Comparison of ENCODE assay signal across 8 cellular contexts in the genomic region with DNA sequence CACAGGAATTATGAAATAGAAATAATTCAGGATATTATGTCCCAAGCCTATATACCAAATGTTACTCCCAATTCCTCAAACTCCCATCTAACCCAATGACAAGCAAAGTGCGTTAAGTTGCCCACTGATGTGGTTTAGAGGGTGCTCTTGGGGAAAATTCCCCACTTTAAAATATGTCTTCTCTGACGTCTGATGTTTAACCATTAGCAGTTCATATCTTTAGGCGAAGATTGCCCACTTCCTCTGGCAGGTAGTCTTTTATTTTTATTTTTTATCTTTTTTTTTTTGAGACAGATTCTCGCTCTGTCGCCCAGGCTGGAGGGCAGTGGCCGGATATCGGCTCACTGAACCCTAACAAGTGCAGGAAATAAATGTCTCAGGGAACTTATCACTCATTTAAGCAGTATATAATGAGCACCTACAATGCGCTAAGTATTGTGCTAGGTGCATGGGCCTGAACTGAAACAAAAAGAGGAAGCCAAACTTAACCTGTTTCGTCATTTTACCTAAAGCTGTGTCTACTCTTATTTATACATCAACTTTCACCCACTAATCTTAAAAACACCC. TPM values are rescaled to one million over a fixed set of nuclear protein-coding genes. Genes with fewer than 3 reads are reported as not detected.
DNase-seq lines count a peak whose midpoint lies in the region; ATAC-seq, FAIRE-seq and TF ChIP-seq lines count a peak whose summit lies in the region.

No MANE protein-coding gene starts in this region.

- H3K27ac Mint-ChIP-seq in T-helper 1 cell treated with Interleukin-12 subunit alpha and Interleukin-12 subunit beta and Interleukin-4 antibody, amounts not matched to agents 30 μg/mL and 1 μg/mL, for 36 hours = peak overlapping the region; percentile 99

- TF ChIP-seq POLR2A in GM12891 (IDR thresholded peaks at IDR 0.05; ENCODE audit: low read depth, low read length) = peak; percentile 48; the same call in 1 of the 2 replicates

- DNase-seq in GM12891 (ENCODE audit: insufficient read length, low spot score) (no peak), epithelial cell of prostate (ENCODE audit: low read depth, low spot score) (no peak), NCI-H2107 (lab: John Stamatoyannopoulos, UW) (no peak), NCI-H524 treated with DMSO at 0.1 percent for 48 hours (lab: John Stamatoyannopoulos, UW) (no peak)
- DNase-seq in stimulated activated naive CD4-positive, alpha-beta T cell (lab: John Stamatoyannopoulos, UW) = peak; percentile 32 to 89 (median 70)

- peaks cover 48% of the 10 kb centered on the region for H3K4me1 Mint-ChIP-seq in T-helper 1 cell treated with Interleukin-12 subunit alpha and Interleukin-12 subunit beta and Interleukin-4 antibody, amounts not matched to agents 30 μg/mL and 1 μg/mL, for 36 hours (ENCODE audit: low read depth)

- no peaks in the 10 kb centered on the region for H3K27me3 Mint-ChIP-seq in T-helper 1 cell treated with Interleukin-12 subunit alpha and Interleukin-12 subunit beta and Interleukin-4 antibody, amounts not matched to agents 30 μg/mL and 1 μg/mL, for 36 hours (ENCODE audit: low read depth)

- peaks cover 5% of the 10 kb centered on the region for H3K36me3 Mint-ChIP-seq in T-helper 1 cell treated with Interleukin-12 subunit alpha and Interleukin-12 subunit beta and Interleukin-4 antibody, amounts not matched to agents 30 μg/mL and 1 μg/mL, for 36 hours (ENCODE audit: low read depth)

- FAIRE-seq in GM12891 (lab: Jason Lieb, UNC) = peak; percentile 61

- no peaks in the 10 kb centered on the region for H3K9me3 Mint-ChIP-seq in T-helper 1 cell treated with Interleukin-12 subunit alpha and Interleukin-12 subunit beta and Interleukin-4 antibody, amounts not matched to agents 30 μg/mL and 1 μg/mL, for 36 hours

- H3K4me3 Mint-ChIP-seq in T-helper 1 cell treated with Interleukin-12 subunit alpha and Interleukin-12 subunit beta and Interleukin-4 antibody, amounts not matched to agents 30 μg/mL and 1 μg/mL, for 36 hours = peak overlapping the region; percentile 92

- ATAC-seq in HG02588 (IDR thresholded peaks at IDR 0.05; ENCODE audit: unreplicated experiment) = peak; percentile 22
- no peak for ATAC-seq in HG02870 (IDR thresholded peaks at IDR 0.05; ENCODE audit: unreplicated experiment)

- peak overlapping the region; percentile 68 for H3K27ac ChIP-seq in epithelial cell of prostate

TF ChIP-seq in GM12891, 5 proteins besides CTCF, POLR2A, EP300 and RAD21:
- TF ChIP-seq POLR2AphosphoS5 (IDR thresholded peaks at IDR 0.05; ENCODE audit: low read depth, low read length) (no peak; the same call in 1 of the 2 replicates), TAF1 (IDR thresholded peaks at IDR 0.05; ENCODE audit: low read depth, low read length) (no peak), POU2F2 (IDR thresholded peaks at IDR 0.05; ENCODE audit: low read depth, low read length) (no peak), SPI1 (IDR thresholded peaks at IDR 0.05; ENCODE audit: low read depth, low read length) (peak; percentile 93), PAX5 (IDR thresholded peaks at IDR 0.05; ENCODE audit: insufficient read depth, low read length, severe bottlenecking) (no peak)
TF ChIP-seq in GM12891: peak in this region for 1.

RNA-seq across cellular contexts. Expression of a gene that starts 1.3 kb away (rescaled TPM):
- 4.1 TPM for polyA plus RNA-seq in GM12891 (2012; ENCODE audit: low read depth, missing spikeins)

Comparison
In these comparisons a context has a peak if more than half of its experiments do, and no peak if none do; other contexts are left out.
1. DNase-seq: peak in stimulated activated naive CD4-positive, alpha-beta T cell (6 of 6); none in GM12891 (single experiment), epithelial cell of prostate (single experiment), NCI-H2107 (single experiment) and NCI-H524 treated with DMSO at 0.1 percent for 48 hours (single experiment).